Comparison of ENCODE assay signal across 26 cellular contexts in genomic region chr13:21453352-21454089, GRCh38. TPM values are rescaled to one million over a fixed set of nuclear protein-coding genes. Genes with fewer than 3 reads are reported as not detected.
DNase-seq lines count a peak whose midpoint lies in the region; ATAC-seq and TF ChIP-seq lines count a peak whose summit lies in the region.
"Had no signal": no experiment of that assay in that cellular context is flagged by ENCODE, and none has a peak within 500 bp of the region (broad histone marks: within the 10 kb centered on the region; RNA-seq: fewer than 3 reads in every experiment).

No MANE protein-coding gene starts in this region.

- no peaks in the 10 kb centered on the region for H3F3A ChIP-seq in smooth muscle cell (ENCODE audit: low read depth)

- H3K4me3 ChIP-seq in NB4 (ENCODE audit: low read depth, low read length) (no peak overlapping the region), smooth muscle cell (no peak overlapping the region), MG63 (no peak overlapping the region)
- H3K4me3 ChIP-seq: ascending aorta, heart right ventricle, ovary, right atrium auricular region, tibial artery had no signal

- DNase-seq in EH (ENCODE audit: low read depth) (peak; percentile 8), NB4 (ENCODE audit: low read depth) (peak; percentile 17), left colon (no peak), smooth muscle cell (lab: John Stamatoyannopoulos, UW; ENCODE audit: unreplicated experiment) (no peak), MG63 (no peak), SK-N-DZ (ENCODE audit: low spot score) (no peak)
- DNase-seq in activated T-cell treated with anti-CD3 and anti-CD28 coated beads, Interleukin-2, amount 50 U/mL, for 48 hours, result no peak
- DNase-seq: activated CD4-positive, alpha-beta T cell treated with anti-CD3 and anti-CD28 coated beads, Interleukin-2, amount 10 ng/mL, durations not matched to agents 24 days and 14 days; AML-193; caudate nucleus; dermis blood vessel endothelial cell; heart right ventricle; Karpas-422; midbrain; NCI-H1092; NCI-H187 treated with DMSO at 0.1 percent for 48 hours; NCI-H2227 treated with DMSO at 0.1 percent for 48 hours; NCI-H774; OCI-M1; ovary; stimulated activated CD4-positive, alpha-beta T cell treated with anti-CD3 and anti-CD28 coated beads, Interleukin-12 subunit alpha, Interleukin-12 subunit beta, amount 100 ng/mL, for 4 hours; tibial artery; WERI-Rb-1 had no signal

- H3K27me3 ChIP-seq in smooth muscle cell (ENCODE audit: low read depth) (no peaks in the 10 kb centered on the region), MG63 (no peaks in the 10 kb centered on the region)
- H3K27me3 ChIP-seq: ascending aorta, heart right ventricle, ovary, right atrium auricular region, tibial artery had no signal

- H4K20me1 ChIP-seq in smooth muscle cell (ENCODE audit: low read depth), result peaks cover 83% of the 10 kb centered on the region

- TF ChIP-seq CTCF in NB4 (IDR thresholded peaks at IDR 0.05; ENCODE audit: low read depth, low read length), result no peak
- TF ChIP-seq CTCF in smooth muscle cell (IDR thresholded peaks at IDR 0.05; ENCODE audit: borderline replicate concordance, insufficient read depth, poor library complexity, severe bottlenecking), result no peak

- H3K36me3 ChIP-seq in smooth muscle cell (ENCODE audit: low read depth) (no peaks in the 10 kb centered on the region), MG63 (no peaks in the 10 kb centered on the region)
- H3K36me3 ChIP-seq: ascending aorta, heart right ventricle, ovary, right atrium auricular region, tibial artery had no signal

- ATAC-seq in left colon, result peak; percentile 69
- ATAC-seq: activated T-helper 17 cell treated with anti-CD3 and anti-CD28 coated beads, Interleukin-2, amount 50 U/mL, for 72 hours; heart right ventricle had no signal

- H3K9ac ChIP-seq in smooth muscle cell (ENCODE audit: low read depth), result no peak overlapping the region

- peak overlapping the region; percentile 16 for H3K27ac ChIP-seq in smooth muscle cell (ENCODE audit: low read depth)
- H3K27ac ChIP-seq: ascending aorta, ovary, right atrium auricular region, tibial artery, WERI-Rb-1 had no signal

- peaks cover 95% of the 10 kb centered on the region for H3K79me2 ChIP-seq in smooth muscle cell (ENCODE audit: low read depth)

- peaks cover 19% of the 10 kb centered on the region for H3K4me1 ChIP-seq in smooth muscle cell (ENCODE audit: low read depth)
- H3K4me1 ChIP-seq: ascending aorta had no signal

- no peaks in the 10 kb centered on the region for H3K9me3 ChIP-seq in smooth muscle cell (replicated peaks; ENCODE audit: low read depth)
- H3K9me3 ChIP-seq in MG63, result peaks cover 11% of the 10 kb centered on the region; the same call in 1 of the 2 replicates
- H3K9me3 ChIP-seq: ovary, right atrium auricular region, tibial artery had no signal

- H2AFZ ChIP-seq in smooth muscle cell (ENCODE audit: low read depth), result no peak overlapping the region

- 90% methylated on average over 6 of the region's 6 CpGs for WGBS in smooth muscle cell (ENCODE audit: low lambda C conversion rate)

- H3K4me2 ChIP-seq in smooth muscle cell, result peak overlapping the region; percentile 2

- intact Hi-C loops in left colon (cut with DNase I, micrococcal nuclease), result no loop called here

- TF ChIP-seq POLR2A in NB4 (IDR thresholded peaks at IDR 0.05; ENCODE audit: extremely low read depth, insufficient read length), result no peak

RNA-seq across cellular contexts. Expression of gene ZDHHC20, which starts 5.6 kb away (rescaled TPM):
- total RNA-seq in left colon (10 to 100 TPM; 76.3 to 76.9 TPM), smooth muscle cell (149 and 198 TPM in 2 replicates)
- 24.2 and 24.4 TPM in 2 replicates for polyA plus RNA-seq in smooth muscle cell
- total RNA-seq in MG63 (2014; rRNA removed; shearing (Covaris generic); ENCODE audit: low replicate concordance), result 49.2 and 146 TPM in 2 replicates
- 28.5 and 29.2 TPM in 2 replicates for polyA plus RNA-seq in SK-N-DZ (2014; cell fraction: cytosol; rRNA removed)
- 21.2 and 21.4 TPM in 2 replicates for polyA plus RNA-seq in SK-N-DZ (2014; cell fraction: nucleus; rRNA removed)

Comparison
In these comparisons a context has a peak if more than half of its experiments do, and no peak if none do; other contexts are left out.
1. DNase-seq: peak in EH (single experiment) and NB4 (single experiment); none in left colon (0 of 2), smooth muscle cell (single experiment), activated T-cell treated with anti-CD3 and anti-CD28 coated beads, Interleukin-2, amount 50 U/mL, for 48 hours (0 of 2), MG63 (single experiment) and SK-N-DZ (single experiment).